Comparison of ENCODE assay signal across 19 cellular contexts in genomic region chr1:18079941-18080340, GRCh38. TPM values are rescaled to one million over a fixed set of nuclear protein-coding genes. Genes with fewer than 3 reads are reported as not detected.
"Had no signal": no experiment of that assay in that cellular context is flagged by ENCODE, and none has a peak within 500 bp of the region (broad histone marks: within the 10 kb centered on the region; RNA-seq: fewer than 3 reads in every experiment).

No MANE protein-coding gene starts in this region.

- DNase-seq: activated CD4-positive, alpha-beta memory T cell treated with anti-CD3 and anti-CD28 coated beads for 36 hours; activated CD4-positive, alpha-beta T cell treated with anti-CD3 and anti-CD28 coated beads for 36 hours; activated naive CD4-positive, alpha-beta T cell treated with anti-CD3 and anti-CD28 coated beads, Interleukin-2, amount 10 ng/mL, durations not matched to agents 7 days and 5 days; activated T-cell treated with anti-CD3 and anti-CD28 coated beads, Interleukin-2, amount 50 U/mL, for 24 hours; esophagus squamous epithelium; glutamatergic neuron; kidney glomerular epithelial cell; mesenchymal stem cell; natural killer cell; stimulated activated CD4-positive, alpha-beta T cell treated with anti-CD3 and anti-CD28 coated beads, Interleukin-4, amount 100 ng/mL, for 24 hours; stimulated activated naive CD4-positive, alpha-beta T cell treated with Interleukin-2 at 50 U/mL for 16 hours; substantia nigra; transverse colon had no signal

- H3K36me3 ChIP-seq: adrenal gland, cardiac muscle cell, esophagus squamous epithelium, right atrium auricular region, transverse colon, vagina had no signal

- H3K4me1 ChIP-seq: esophagus squamous epithelium, right atrium auricular region, transverse colon, vagina had no signal

- ATAC-seq: activated CD4-positive, alpha-beta T cell treated with anti-CD3 and anti-CD28 coated beads for 36 hours; natural killer cell had no signal

- H3K4me3 ChIP-seq: adrenal gland, cardiac muscle cell, esophagus squamous epithelium, right atrium auricular region, skin epidermis, transverse colon, vagina had no signal

- H3K9me3 ChIP-seq: adrenal gland, esophagus squamous epithelium, right atrium auricular region, transverse colon, vagina had no signal

- H3K27me3 ChIP-seq: adrenal gland, right atrium auricular region, vagina had no signal

- H3K27ac ChIP-seq: adrenal gland, cardiac muscle cell, esophagus squamous epithelium, right atrium auricular region, skin epidermis, transverse colon, vagina had no signal

RNA-seq across cellular contexts. Expression of gene IGSF21, which starts 27.7 kb away (rescaled TPM):
- polyA plus RNA-seq: cardiac muscle cell, endothelial cell of umbilical vein had no signal
